In the genomic region with DNA sequence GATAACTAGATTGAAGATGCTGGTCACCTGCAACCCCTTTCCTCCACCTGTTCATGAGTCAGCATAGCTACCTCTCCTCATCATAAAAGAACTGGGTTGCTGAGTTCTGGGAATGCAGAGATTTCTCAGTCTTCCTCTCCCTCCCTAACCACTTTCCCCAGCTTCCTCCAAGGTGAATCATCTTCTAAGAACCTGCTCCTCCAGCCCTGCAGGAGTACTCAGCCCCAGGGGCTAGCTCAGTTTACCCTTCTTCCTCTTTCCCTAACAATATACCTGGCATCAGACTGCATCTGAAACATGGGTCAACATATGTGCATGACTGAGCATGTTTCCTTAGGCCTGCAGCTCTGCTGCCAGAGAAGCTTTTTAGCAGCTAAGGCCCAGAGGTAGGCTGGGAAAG, we compare ENCODE assay signal across 7 cellular contexts.
DNase-seq lines count a peak whose midpoint lies in the region; ATAC-seq, FAIRE-seq and TF ChIP-seq lines count a peak whose summit lies in the region.
"Not testable (repeated sequence)": the region's sequence is repeated elsewhere in the genome, so short reads cannot be mapped to it uniquely, and the experiment has no call there.

No MANE protein-coding gene starts in this region.

- H3K27ac Mint-ChIP-seq in type B pancreatic cell, result peak overlapping the region; percentile 52

- not testable (repeated sequence) for H3K27me3 ChIP-seq in PC-3 (ENCODE audit: low read length); foreskin keratinocyte; keratinocyte (ENCODE audit: control insufficient read depth, extremely low read depth, insufficient read depth, low read length)

- not testable (repeated sequence) for H3K79me2 ChIP-seq in PC-3 (ENCODE audit: low read length); keratinocyte (ENCODE audit: control insufficient read depth, insufficient read depth, low read length)

- not testable (repeated sequence) for H3K27me3 Mint-ChIP-seq in type B pancreatic cell

- ATAC-seq in PC-3, result not testable (repeated sequence)
- ATAC-seq in foreskin keratinocyte, result peak; percentile 97

- POLR2A ChIA-PET in PC-3 (lab: Charles Lee; ENCODE audit: unreplicated experiment), result not testable (repeated sequence)

- TF ChIP-seq CTCF in PC-3 (conservative IDR thresholded peaks at IDR 0.05; ENCODE audit: low read depth, low read length); epithelial cell of esophagus (IDR thresholded peaks at IDR 0.05; ENCODE audit: insufficient read depth, low read depth, low read length, missing control alignments); foreskin keratinocyte (conservative IDR thresholded peaks at IDR 0.05); keratinocyte (optimal IDR thresholded peaks at IDR 0.05 in 1 of 3, IDR thresholded peaks at IDR 0.05 in 1 of 3, conservative IDR thresholded peaks at IDR 0.05 in 1 of 3; ENCODE audit: extremely low read depth in 1 of 3, insufficient read depth in 2 of 3, low read length in 3 of 3); type B pancreatic cell (conservative IDR thresholded peaks at IDR 0.05): not testable (repeated sequence)

- not testable (repeated sequence) for H3K27ac ChIP-seq in PC-3 (ENCODE audit: low read length); foreskin keratinocyte; keratinocyte (ENCODE audit: control insufficient read depth, insufficient read depth, low read length)

- not testable (repeated sequence) for H3K36me3 Mint-ChIP-seq in type B pancreatic cell

- CTCF ChIA-PET in PC-3 (lab: Charles Lee), result not testable (repeated sequence)

- not testable (repeated sequence) for H3K9ac ChIP-seq in PC-3 (ENCODE audit: low read length); keratinocyte (ENCODE audit: control insufficient read depth, extremely low read depth, insufficient read depth, low read length)

- H3F3A ChIP-seq in PC-3 (ENCODE audit: low read length, unreplicated experiment), result not testable (repeated sequence)

- H3K4me3 ChIP-seq in PC-3 (ENCODE audit: low read length); epithelial cell of esophagus (ENCODE audit: low read length); keratinocyte (ENCODE audit: control insufficient read depth in 2 of 3, extremely low read depth in 1 of 3, insufficient read depth in 2 of 3, low read depth in 1 of 3, low read length in 3 of 3): not testable (repeated sequence)

- H3K9me3 Mint-ChIP-seq in type B pancreatic cell, result not testable (repeated sequence)

- not testable (repeated sequence) for H3K9me1 ChIP-seq in keratinocyte (ENCODE audit: control insufficient read depth, extremely low read depth, insufficient read depth, low read length)

- H4K20me1 ChIP-seq in PC-3 (ENCODE audit: low read length); keratinocyte (ENCODE audit: control insufficient read depth, extremely low read depth, insufficient read depth, low read length): not testable (repeated sequence)

- not testable (repeated sequence) for BruUV-seq in PC-3 (replicated peaks; lab: Mats Ljungman, UMichigan)

- not testable (repeated sequence) for H3K36me3 ChIP-seq in PC-3 (ENCODE audit: low read depth, low read length); keratinocyte (ENCODE audit: control insufficient read depth in 2 of 2, extremely low read depth in 1 of 2, insufficient read depth in 2 of 2, low read length in 2 of 2)

- dilution Hi-C loops in keratinocyte (cut with MboI; ENCODE audit: extremely low pct_ligation_motif_present, low sequenced_read_pairs), result not testable (repeated sequence)

- H3K4me1 ChIP-seq in PC-3 (ENCODE audit: insufficient read depth, low read length); foreskin keratinocyte; keratinocyte (ENCODE audit: control insufficient read depth, extremely low read depth, insufficient read depth, low read length): not testable (repeated sequence)

- not testable (repeated sequence) for H3K4me2 ChIP-seq in PC-3 (ENCODE audit: low read length); keratinocyte (ENCODE audit: control insufficient read depth, extremely low read depth, insufficient read depth, low read depth, low read length)

- H3K4me1 Mint-ChIP-seq in type B pancreatic cell (ENCODE audit: unreplicated experiment), result not testable (repeated sequence)

- H3K9me2 ChIP-seq in PC-3 (replicated peaks; ENCODE audit: low read length), result not testable (repeated sequence)

- FAIRE-seq in keratinocyte (lab: Jason Lieb, UNC), result peak; percentile 100

- not testable (repeated sequence) for H2AFZ ChIP-seq in PC-3 (ENCODE audit: low read length); keratinocyte (ENCODE audit: control insufficient read depth, low read length)

- intact Hi-C loops in PC-3 (cut with micrococcal nuclease), result not testable (repeated sequence)

- DNase-seq in HPDE6-E6E7 (ENCODE audit: extremely low spot score) (peak; percentile 11), PC-3 (peak; percentile 43), epithelial cell of esophagus (ENCODE audit: low read depth) (peak; percentile 91), foreskin keratinocyte (peak; percentile 82 to 95), keratinocyte (ENCODE audit: low read depth, low spot score) (peak; percentile 73), kidney tubule cell (ENCODE audit: low spot score) (peak; percentile 78)
- not testable (repeated sequence) for DNase-seq in type B pancreatic cell (ENCODE audit: extremely low spot score, unreplicated experiment)

- not testable (repeated sequence) for H3K4me3 Mint-ChIP-seq in type B pancreatic cell

- not testable (repeated sequence) for H3K9me3 ChIP-seq in PC-3 (ENCODE audit: low read length); keratinocyte (ENCODE audit: control insufficient read depth, low read depth, low read length)
